ENCODE assay signal across 9 cellular contexts in genomic region chr19:50460161-50460765, GRCh38. TPM values are rescaled to one million over a fixed set of nuclear protein-coding genes. Genes with fewer than 3 reads are reported as not detected.
DNase-seq lines count a peak whose midpoint lies in the region; ATAC-seq and TF ChIP-seq lines count a peak whose summit lies in the region.
"Had no signal": no experiment of that assay in that cellular context is flagged by ENCODE, and none has a peak within 500 bp of the region (broad histone marks: within the 10 kb centered on the region; RNA-seq: fewer than 3 reads in every experiment).

No MANE protein-coding gene starts in this region.

- H3K4me2 ChIP-seq in mammary epithelial cell (ENCODE audit: insufficient read depth, low read depth, low read length) = no peak overlapping the region

- H3K4me3 ChIP-seq in mammary epithelial cell (replicated peaks in 1 of 3; ENCODE audit: insufficient read depth in 1 of 3, low read depth in 2 of 3, low read length in 3 of 3) = no peak overlapping the region
- H3K4me3 ChIP-seq in HAP-1 = no peak overlapping the region
- H3K4me3 ChIP-seq in colonic mucosa = no peak overlapping the region
- H3K4me3 ChIP-seq in ascending aorta = no peak overlapping the region

- H3K4me3 Mint-ChIP-seq in MCF 10A (ENCODE audit: unreplicated experiment) = no peak overlapping the region
- peak overlapping the region; percentile 45 to 77 for H3K4me3 Mint-ChIP-seq in stimulated activated naive B cell treated with anti-CD40 and anti-IgM and Interleukin-4, amounts not matched to agents 10 μg/mL and 1 μg/mL and 100 μg/mL, for 72 hours
- H3K4me3 Mint-ChIP-seq: activated naive CD4-positive, alpha-beta T cell treated with anti-CD3 and anti-CD28 coated beads, Interleukin-2, amount 50 U/mL, for 24 hours had no signal

- TF ChIP-seq CTCF in MCF 10A (IDR thresholded peaks at IDR 0.05; ENCODE audit: unreplicated experiment) = no peak
- no peak for TF ChIP-seq CTCF in mammary epithelial cell (conservative IDR thresholded peaks at IDR 0.05 in 1 of 2, IDR thresholded peaks at IDR 0.05 in 1 of 2; ENCODE audit: extremely low read depth in 1 of 2, insufficient read depth in 1 of 2, low read depth in 1 of 2, low read length in 2 of 2)
- no peak for TF ChIP-seq CTCF in colonic mucosa (IDR thresholded peaks at IDR 0.05)
- no peak for TF ChIP-seq CTCF in ascending aorta (IDR thresholded peaks at IDR 0.05)

- peaks cover 4% of the 10 kb centered on the region for H3K27me3 ChIP-seq in mammary epithelial cell (ENCODE audit: insufficient read depth, low read length)
- H3K27me3 ChIP-seq in HAP-1 (ENCODE audit: low read depth) = peaks cover 9% of the 10 kb centered on the region; the same call in 1 of the 2 replicates
- H3K27me3 ChIP-seq in colonic mucosa = no peaks in the 10 kb centered on the region
- H3K27me3 ChIP-seq in ascending aorta = peaks cover 5% of the 10 kb centered on the region

- no peak overlapping the region for H3K9ac ChIP-seq in mammary epithelial cell (ENCODE audit: insufficient read depth, low read length)
- H3K9ac ChIP-seq in colonic mucosa (ENCODE audit: low read depth in 2 of 2, low read length in 2 of 2) = no peak overlapping the region

- H3K27ac ChIP-seq in mammary epithelial cell (ENCODE audit: insufficient read depth, low read depth, low read length) (no peak overlapping the region), colonic mucosa (no peak overlapping the region), ascending aorta (no peak overlapping the region)

- no peaks in the 10 kb centered on the region for H3K79me2 ChIP-seq in mammary epithelial cell (ENCODE audit: insufficient read depth, low read length)

- no peaks in the 10 kb centered on the region for H3K4me1 Mint-ChIP-seq in MCF 10A (ENCODE audit: insufficient read depth, unreplicated experiment)
- peaks cover 18 to 24% of the 10 kb centered on the region in 2 donors for H3K4me1 Mint-ChIP-seq in stimulated activated naive B cell treated with anti-CD40 and anti-IgM and Interleukin-4, amounts not matched to agents 10 μg/mL and 1 μg/mL and 100 μg/mL, for 72 hours

- H3K9me3 ChIP-seq in mammary epithelial cell (replicated peaks; ENCODE audit: insufficient read depth, low read length) (no peaks in the 10 kb centered on the region), HAP-1 (no peaks in the 10 kb centered on the region), colonic mucosa (no peaks in the 10 kb centered on the region), ascending aorta (no peaks in the 10 kb centered on the region)

- dilution Hi-C loops in mammary epithelial cell (cut with HindIII; ENCODE audit: low sequenced_read_pairs) = no loop called here

- H2AFZ ChIP-seq in mammary epithelial cell (ENCODE audit: low read depth, low read length) = no peak overlapping the region

- no peaks in the 10 kb centered on the region for H4K20me1 ChIP-seq in mammary epithelial cell (ENCODE audit: insufficient read depth, low read length)

- peak; percentile 69 for ATAC-seq in HG03159 (IDR thresholded peaks at IDR 0.05; ENCODE audit: unreplicated experiment)
- ATAC-seq in stimulated activated naive B cell treated with anti-CD40 and anti-IgM and Interleukin-4, amounts not matched to agents 10 μg/mL and 1 μg/mL and 100 μg/mL, for 72 hours (replicated peaks) = peak; percentile 85 to 88

- in situ Hi-C loops in mammary epithelial cell (cut with MboI; ENCODE audit: low sequenced_read_pairs in 2 of 2) (loop anchor here in 1 of 2 donors (10.0 kb wide), 1 partner anchor 95 kb away; the partner anchor contains the start of gene NAPSA), HAP-1 (cut with MboI; ENCODE audit: low sequenced_read_pairs) (no loop called here)

- intact Hi-C loops in MCF 10A (cut with micrococcal nuclease) = loop anchor here (2.0 kb wide), 2 partner anchors 103 to 323 kb away; no protein-coding TSS in a partner anchor
- intact Hi-C loops in mammary epithelial cell (cut with micrococcal nuclease) = loop anchor here (2.0 kb wide), 2 partner anchors 103 to 323 kb away; no protein-coding TSS in a partner anchor
- intact Hi-C loops in colonic mucosa (cut with DNase I) = loop anchor here (2.0 kb wide), 1 partner anchor 91 kb away; no protein-coding TSS in a partner anchor
- intact Hi-C loops in ascending aorta (cut with DNase I) = loop anchor here (2.0 kb wide), 1 partner anchor 91 kb away; no protein-coding TSS in a partner anchor

- POLR2A ChIA-PET in MCF 10A (lab: Yijun Ruan, JAX) = interaction anchor here (0.6 to 1.6 kb wide), 3 partner anchors 25 to 91 kb away, joined by 3 to 10 read pairs (median 4); partner anchors contain the start of gene POLD1

- H3K4me1 ChIP-seq in mammary epithelial cell (ENCODE audit: insufficient read depth, low read length) = no peaks in the 10 kb centered on the region
- no peaks in the 10 kb centered on the region for H3K4me1 ChIP-seq in HAP-1
- H3K4me1 ChIP-seq in colonic mucosa = no peaks in the 10 kb centered on the region
- H3K4me1 ChIP-seq in ascending aorta = no peaks in the 10 kb centered on the region

- BruUV-seq in MCF 10A (replicated peaks; lab: Mats Ljungman, UMichigan) = no TSS peak
- no TSS peak for BruUV-seq in mammary epithelial cell (replicated peaks; lab: Mats Ljungman, UMichigan)

- no peaks in the 10 kb centered on the region for H3K36me3 Mint-ChIP-seq in MCF 10A (ENCODE audit: insufficient read depth, unreplicated experiment)
- H3K36me3 Mint-ChIP-seq in stimulated activated naive B cell treated with anti-CD40 and anti-IgM and Interleukin-4, amounts not matched to agents 10 μg/mL and 1 μg/mL and 100 μg/mL, for 72 hours = peaks cover 12 to 14% of the 10 kb centered on the region in 2 donors
- H3K36me3 Mint-ChIP-seq: activated naive CD4-positive, alpha-beta T cell treated with anti-CD3 and anti-CD28 coated beads, Interleukin-2, amount 50 U/mL, for 24 hours had no signal

- no peaks in the 10 kb centered on the region for H3K36me3 ChIP-seq in mammary epithelial cell (ENCODE audit: insufficient read depth, low read length)
- H3K36me3 ChIP-seq in HAP-1 (replicated peaks) = no peaks in the 10 kb centered on the region
- H3K36me3 ChIP-seq in colonic mucosa = no peaks in the 10 kb centered on the region
- no peaks in the 10 kb centered on the region for H3K36me3 ChIP-seq in ascending aorta

- no peak overlapping the region for H3K27ac Mint-ChIP-seq in MCF 10A (ENCODE audit: low read depth, unreplicated experiment)
- peak overlapping the region; percentile 92 for H3K27ac Mint-ChIP-seq in stimulated activated naive B cell treated with anti-CD40 and anti-IgM and Interleukin-4, amounts not matched to agents 10 μg/mL and 1 μg/mL and 100 μg/mL, for 72 hours
- H3K27ac Mint-ChIP-seq: activated naive CD4-positive, alpha-beta T cell treated with anti-CD3 and anti-CD28 coated beads, Interleukin-2, amount 50 U/mL, for 24 hours had no signal

- H3K27me3 Mint-ChIP-seq in MCF 10A (ENCODE audit: insufficient read depth, unreplicated experiment) = peaks cover 17% of the 10 kb centered on the region
- H3K27me3 Mint-ChIP-seq in stimulated activated naive B cell treated with anti-CD40 and anti-IgM and Interleukin-4, amounts not matched to agents 10 μg/mL and 1 μg/mL and 100 μg/mL, for 72 hours = no peaks in the 10 kb centered on the region

- WGBS in mammary epithelial cell (ENCODE audit: low coverage, missing lambda C conversion rate) = 32% methylated on average over 11 of the region's 13 CpGs

- peaks cover 14% of the 10 kb centered on the region for H3K9me3 Mint-ChIP-seq in MCF 10A (ENCODE audit: unreplicated experiment)
- peaks cover 0 to 5% of the 10 kb centered on the region in 2 donors for H3K9me3 Mint-ChIP-seq in stimulated activated naive B cell treated with anti-CD40 and anti-IgM and Interleukin-4, amounts not matched to agents 10 μg/mL and 1 μg/mL and 100 μg/mL, for 72 hours
- H3K9me3 Mint-ChIP-seq: activated naive CD4-positive, alpha-beta T cell treated with anti-CD3 and anti-CD28 coated beads, Interleukin-2, amount 50 U/mL, for 24 hours had no signal

- DNase-seq in MCF 10A (ENCODE audit: unreplicated experiment) (peak; percentile 14), mammary epithelial cell (no peak), HAP-1 (ENCODE audit: low spot score in 2 of 2) (no peak), colonic mucosa (no peak), ascending aorta (ENCODE audit: low spot score in 2 of 2) (no peak)
- peak; percentile 30 to 42 for DNase-seq in activated T-cell treated with anti-CD3 and anti-CD28 coated beads, Interleukin-2, amount 50 U/mL, for 48 hours
- DNase-seq in stimulated activated naive B cell treated with anti-CD40 and anti-IgM and Interleukin-4, amounts not matched to agents 10 μg/mL and 1 μg/mL and 100 μg/mL, for 72 hours = peak; percentile 63

- CTCF ChIA-PET in MCF 10A (lab: Yijun Ruan, JAX) = interaction anchor here (0.6 to 3.4 kb wide), 15 partner anchors 11 to 118 kb away, joined by 3 to 27 read pairs (median 6); partner anchors contain the start of gene NR1H2
- CTCF ChIA-PET in mammary epithelial cell (lab: Charles Lee; ENCODE audit: low non-redundant PET) = interaction anchor here (0.7 to 1.0 kb wide), 2 partner anchors 91 to 103 kb away, joined by 3 to 6 read pairs; no protein-coding TSS in a partner anchor

RNA-seq across cellular contexts. Expression of gene EMC10, which starts 16.0 kb away (rescaled TPM):
- total RNA-seq in MCF 10A (2022) = 61.3 and 61.8 TPM in 2 replicates
- total RNA-seq in mammary epithelial cell = 10 to 100 TPM; 53.8 to 77.1 TPM
- 41.8 TPM for polyA plus RNA-seq in mammary epithelial cell
- polyA minus RNA-seq in mammary epithelial cell = 7.1 TPM
- total RNA-seq in colonic mucosa = 100 to 1,000 TPM; 112 to 163 TPM
- total RNA-seq in ascending aorta = 87.9 TPM

RNA-seq across cellular contexts. Expression of gene GARIN5A, which starts 16.4 kb away (rescaled TPM):
- total RNA-seq in MCF 10A (2022) = 1.5 and 2.7 TPM in 2 replicates
- 1 to 10 TPM; 1.0 to 2.1 TPM for total RNA-seq in mammary epithelial cell
- polyA plus RNA-seq in mammary epithelial cell = 1.4 TPM
- 5.2 TPM for polyA minus RNA-seq in mammary epithelial cell
- total RNA-seq in colonic mucosa = 1 to 10 TPM; 2.1 to 4.4 TPM
- not detected for total RNA-seq in ascending aorta

RNA-seq across cellular contexts. Expression of gene MYBPC2, which starts 27.6 kb away (rescaled TPM):
- total RNA-seq in MCF 10A (2022) = not detected in 2 replicates
- not detected for total RNA-seq in mammary epithelial cell
- not detected for polyA plus RNA-seq in mammary epithelial cell
- not detected for polyA minus RNA-seq in mammary epithelial cell
- not detected for total RNA-seq in colonic mucosa
- not detected for total RNA-seq in ascending aorta

RNA-seq across cellular contexts. Expression of gene SPIB, which starts 41.5 kb away (rescaled TPM):
- total RNA-seq in MCF 10A (2022) (not detected in 2 replicates), mammary epithelial cell (not detected), colonic mucosa (10 to 100 TPM; 32.5 to 46.0 TPM), ascending aorta (not detected)
- polyA plus RNA-seq in mammary epithelial cell = 0.06 TPM
- not detected for polyA minus RNA-seq in mammary epithelial cell

RNA-seq across cellular contexts. Expression of gene JOSD2, which starts 50.7 kb away (rescaled TPM):
- total RNA-seq in MCF 10A (2022) = 65.8 and 76.9 TPM in 2 replicates
- 10 to 100 TPM; 17.3 to 71.1 TPM for total RNA-seq in mammary epithelial cell
- 41.6 TPM for polyA plus RNA-seq in mammary epithelial cell
- 1.4 TPM for polyA minus RNA-seq in mammary epithelial cell
- 10 to 100 TPM; 27.0 to 45.0 TPM for total RNA-seq in colonic mucosa
- total RNA-seq in ascending aorta = 169 TPM

Comparison
In these comparisons a context has a peak if more than half of its experiments do, and no peak if none do; other contexts are left out.
1. DNase-seq: peak in MCF 10A (single experiment), activated T-cell treated with anti-CD3 and anti-CD28 coated beads, Interleukin-2, amount 50 U/mL, for 48 hours (2 of 2) and stimulated activated naive B cell treated with anti-CD40 and anti-IgM and Interleukin-4, amounts not matched to agents 10 μg/mL and 1 μg/mL and 100 μg/mL, for 72 hours (single experiment); none in mammary epithelial cell (single experiment), HAP-1 (0 of 2), colonic mucosa (single experiment) and ascending aorta (0 of 2).